Comparison of ENCODE assay signal across 8 cellular contexts in genomic region chr4:113979157-113979972, GRCh38. TPM values are rescaled to one million over a fixed set of nuclear protein-coding genes. Genes with fewer than 3 reads are reported as not detected.
DNase-seq lines count a peak whose midpoint lies in the region; ATAC-seq and TF ChIP-seq lines count a peak whose summit lies in the region.

Gene ARSJ, minus strand, starts transcription at chr4:113979647. Its CDS starts 813 bp downstream, at chr4:113978834.

- peaks cover 10% of the 10 kb centered on the region for H3K4me1 Mint-ChIP-seq in glutamatergic neuron (ENCODE audit: low read depth, unreplicated experiment)

- H3K27ac Mint-ChIP-seq in glutamatergic neuron (ENCODE audit: unreplicated experiment): no peak within 1 kb of the TSS

- CTCF ChIA-PET in GM10248 (lab: Yijun Ruan, JAX): interaction anchor here (0.9 kb wide), 1 partner anchor 10 kb away, joined by 3 read pairs; no protein-coding TSS in a partner anchor

- H3K4me1 ChIP-seq in adrenal gland (replicated peaks in 1 of 2) (peaks cover 11 to 16% of the 10 kb centered on the region in 2 donors), neuron (ENCODE audit: insufficient read depth, low read length) (peaks cover 9% of the 10 kb centered on the region)

- POLR2A ChIA-PET in GM10248 (lab: Yijun Ruan, JAX): no interaction called here

- peak within 1 kb of the TSS in 4 of 5 donors; percentile 15 to 77 (median 38) for H3K27ac ChIP-seq in adrenal gland

- H3K9me3 Mint-ChIP-seq in glutamatergic neuron (ENCODE audit: unreplicated experiment): peaks cover 1% of the 10 kb centered on the region

- peak; percentile 16 to 53 for TF ChIP-seq POLR2A in adrenal gland (IDR thresholded peaks at IDR 0.05)

- no peaks in the 10 kb centered on the region for H3K27me3 ChIP-seq in adrenal gland
- peaks cover 37% of the 10 kb centered on the region for H3K27me3 ChIP-seq in neuron (ENCODE audit: insufficient read depth, low read length)

- H3K27me3 Mint-ChIP-seq in glutamatergic neuron (ENCODE audit: unreplicated experiment): peaks cover 2% of the 10 kb centered on the region

- DNase-seq in GM10248 (ENCODE audit: extremely low spot score) (peak; percentile 17), NCI-H446 treated with DMSO at 0.1 percent for 48 hours (lab: John Stamatoyannopoulos, UW) (peak; percentile 50), adrenal gland (peak; percentile 44 to 62 (median 56)), glutamatergic neuron (peak; percentile 62), NCI-H187 treated with DMSO at 0.1 percent for 48 hours (lab: John Stamatoyannopoulos, UW) (no peak), HPDE6-E6E7 (ENCODE audit: extremely low spot score) (no peak)

- H3K36me3 ChIP-seq in adrenal gland (replicated peaks in 1 of 2) (no peaks in the 10 kb centered on the region), neuron (ENCODE audit: insufficient read depth, low read length) (no peaks in the 10 kb centered on the region)

- intact Hi-C loops in adrenal gland (cut with DNase I): no loop called here

- peak within 1 kb of the TSS; percentile 92 for H3K4me3 Mint-ChIP-seq in glutamatergic neuron (ENCODE audit: unreplicated experiment)

- H2AFZ ChIP-seq in neuron (ENCODE audit: low read depth, low read length): peak within 1 kb of the TSS; percentile 95

- H3K4me3 ChIP-seq in adrenal gland (peak within 1 kb of the TSS; percentile 2 to 58 (median 47)), neuron (ENCODE audit: low read length) (peak within 1 kb of the TSS; percentile 57)

- TF ChIP-seq CTCF in GM10248 (IDR thresholded peaks at IDR 0.05; ENCODE audit: control extremely low read depth, extremely low read depth, low read depth, missing control alignments) (no peak), adrenal gland (IDR thresholded peaks at IDR 0.05) (no peak), glutamatergic neuron (IDR thresholded peaks at IDR 0.05; ENCODE audit: partially characterized antibody, unreplicated experiment) (no peak)

- 1 to 2% (median 1%) methylated on average over 55 to 56 of the region's 56 CpGs for WGBS in adrenal gland, 4 donors

- peaks cover 7% of the 10 kb centered on the region for H3K36me3 Mint-ChIP-seq in glutamatergic neuron (ENCODE audit: unreplicated experiment)

- ATAC-seq in HG03571 (IDR thresholded peaks at IDR 0.05; ENCODE audit: unreplicated experiment): no peak

- no peaks in the 10 kb centered on the region for H3K9me3 ChIP-seq in adrenal gland (replicated peaks in 1 of 3)
- H3K9me3 ChIP-seq in neuron (ENCODE audit: low read length): no peaks in the 10 kb centered on the region

RNA-seq across cellular contexts. Expression of gene ARSJ, which starts in this region (rescaled TPM):
- total RNA-seq in adrenal gland (1 to 10 TPM in 7 of 8 donors, under 1 TPM in 1; 0.60 to 6.1 (median 3.9) TPM), glutamatergic neuron (ENCODE audit: unreplicated experiment) (0.17 TPM)
- 1 to 10 TPM in 1 of 3 donors, under 1 TPM in 2; 0.48 to 2.5 (median 0.81) TPM for polyA plus RNA-seq in adrenal gland

Comparison
In these comparisons a context has a peak if more than half of its experiments do, and no peak if none do; other contexts are left out.
1. Peak in DNase-seq in glutamatergic neuron; RNA of the gene not detected or under 1 TPM.
2. DNase-seq: peak in GM10248 (single experiment), NCI-H446 treated with DMSO at 0.1 percent for 48 hours (single experiment) and adrenal gland (7 of 7); none in NCI-H187 treated with DMSO at 0.1 percent for 48 hours (single experiment) and HPDE6-E6E7 (single experiment).